ENCODE assay signal across 28 cellular contexts in genomic region chr6:13186861-13187260, GRCh38.
"Had no signal": no experiment of that assay in that cellular context is flagged by ENCODE, and none has a peak within 500 bp of the region (broad histone marks: within the 10 kb centered on the region; RNA-seq: fewer than 3 reads in every experiment).

No MANE protein-coding gene starts in this region.

- H3K36me3 Mint-ChIP-seq: mesothelial cell of epicardium, naive B cell had no signal

- H3K4me1 ChIP-seq: esophagus squamous epithelium, gastrocnemius medialis, left lung, lower lobe of right lung had no signal

- FAIRE-seq: endometrium, islet of Langerhans, keratinocyte had no signal

- H3K4me3 Mint-ChIP-seq: mesothelial cell of epicardium; naive B cell; naive thymus-derived CD8-positive, alpha-beta T cell had no signal

- H3K36me3 ChIP-seq: esophagus squamous epithelium, gastrocnemius medialis, left lung had no signal

- H3K27ac Mint-ChIP-seq: mesothelial cell of epicardium; naive thymus-derived CD8-positive, alpha-beta T cell had no signal

- H3K27me3 ChIP-seq: dorsolateral prefrontal cortex, esophagus squamous epithelium, gastrocnemius medialis, heart right ventricle, left lung had no signal

- DNase-seq: dermis blood vessel endothelial cell; dorsolateral prefrontal cortex; effector CD4-positive, alpha-beta T cell; effector memory CD4-positive, alpha-beta T cell; erythroblast; esophagus squamous epithelium; foreskin fibroblast; foreskin melanocyte; gastrocnemius medialis; glutamatergic neuron; head of caudate nucleus; heart right ventricle; hippocampal formation; left cardiac atrium; left lung; left ventricle myocardium superior; lower lobe of right lung; mesenchymal stem cell; mucosa of descending colon; naive B cell; naive thymus-derived CD8-positive, alpha-beta T cell had no signal

- ATAC-seq: esophagus mucosa; gastrocnemius medialis; left cardiac atrium; left lung; left ventricle myocardium superior; lower lobe of right lung; mucosa of descending colon; naive thymus-derived CD8-positive, alpha-beta T cell had no signal

- H3K4me3 ChIP-seq: coronary artery, dorsolateral prefrontal cortex, esophagus squamous epithelium, gastrocnemius medialis, heart right ventricle, left lung, lower lobe of right lung, mucosa of descending colon had no signal

- H3K9me3 ChIP-seq: esophagus squamous epithelium, gastrocnemius medialis, heart right ventricle, left lung, lower lobe of right lung, mucosa of descending colon had no signal

- H3K27ac ChIP-seq: coronary artery, dorsolateral prefrontal cortex, epithelial cell of prostate, esophagus squamous epithelium, gastrocnemius medialis, heart right ventricle, left lung, lower lobe of right lung had no signal

- H3K4me1 Mint-ChIP-seq: mesothelial cell of epicardium had no signal

- H3K9me3 Mint-ChIP-seq: mesothelial cell of epicardium, naive B cell had no signal
